ENCODE assay signal across 11 cellular contexts in the genomic region with DNA sequence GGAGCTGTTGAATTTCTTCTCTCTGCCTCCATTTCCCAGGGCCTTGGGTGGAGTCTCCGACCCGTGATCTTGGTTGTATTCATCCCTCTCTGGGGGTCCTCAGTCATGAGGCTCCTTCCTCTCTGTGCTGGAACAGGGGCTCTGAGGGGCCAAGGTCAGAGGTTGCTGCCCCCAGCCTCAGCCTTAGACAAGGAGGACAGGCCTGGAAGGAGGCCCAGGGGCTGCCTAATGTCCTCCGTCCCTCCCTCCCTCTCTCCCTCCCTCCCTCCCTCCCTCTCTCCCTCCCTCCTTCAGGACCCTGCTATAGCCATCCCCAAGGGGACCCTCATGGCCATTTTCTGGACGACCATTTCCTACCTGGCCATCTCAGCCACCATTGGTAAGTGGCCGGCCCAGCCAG. TPM values are rescaled to one million over a fixed set of nuclear protein-coding genes. Genes with fewer than 3 reads are reported as not detected.
"Had no signal": no experiment of that assay in that cellular context is flagged by ENCODE, and none has a peak within 500 bp of the region (broad histone marks: within the 10 kb centered on the region; RNA-seq: fewer than 3 reads in every experiment).

No MANE protein-coding gene starts in this region.

- H3K4me1 ChIP-seq: HAP-1 had no signal

- DNase-seq: H7, HFFc6, IMR-90, KG1 had no signal

- H3K4me2 ChIP-seq: GM23338 had no signal

- H3K27ac ChIP-seq: HL-60 had no signal

- H3K36me3 ChIP-seq: HAP-1 had no signal

- H3K4me3 Mint-ChIP-seq: GM23338, HFFc6 had no signal

- H3K4me3 ChIP-seq: GM23338, HAP-1, K562 had no signal

- H3K27ac Mint-ChIP-seq: GM23338, HFFc6 had no signal

- FAIRE-seq: K562 had no signal

- H3K4me1 Mint-ChIP-seq: GM23338 had no signal

- H3K9me3 Mint-ChIP-seq: GM23338, HFFc6 had no signal

- H3K9me3 ChIP-seq: HAP-1 had no signal

- ATAC-seq: GM23338, HCT116, K562 had no signal

- H2AFZ ChIP-seq: GM23338 had no signal

RNA-seq across cellular contexts. Expression of a gene that starts 12.8 kb away (rescaled TPM):
- total RNA-seq: GM23338, H4, H7, HFFc6, HT1080, IMR-90, K562 had no signal
- polyA plus RNA-seq: GM23338, IMR-90, K562 had no signal
